ENCODE assay signal across 1 cellular context in the genomic region with DNA sequence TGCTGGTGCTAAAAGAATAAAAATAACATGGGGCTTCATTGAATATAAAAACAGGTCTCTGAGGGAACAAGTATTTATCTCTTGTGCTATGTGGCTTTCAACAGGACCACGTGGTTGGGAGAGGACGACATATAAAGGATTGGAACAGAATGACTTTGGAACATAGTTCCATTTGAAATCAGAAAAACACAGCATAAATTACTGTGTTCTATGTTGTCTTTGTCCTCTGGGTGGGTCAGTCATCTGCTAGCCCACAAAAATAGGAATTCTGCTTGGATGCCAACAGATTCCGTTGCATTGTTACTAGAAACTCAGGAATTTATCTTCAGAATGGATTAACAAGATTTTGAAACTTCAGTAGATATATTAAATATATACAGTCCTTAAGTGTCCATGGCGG.
TF ChIP-seq lines count a peak whose summit lies in the region.

No MANE protein-coding gene starts in this region.

TF ChIP-seq in IMR-90, 13 proteins besides CTCF, POLR2A, EP300 and RAD21 (continued from another document):
- TF ChIP-seq USF2 (IDR thresholded peaks at IDR 0.05; ENCODE audit: low read depth, low read length) (no peak), CHD1 (IDR thresholded peaks at IDR 0.05; ENCODE audit: low read depth, low read length) (no peak), NFE2L2 (IDR thresholded peaks at IDR 0.05; ENCODE audit: low read depth, low read length) (no peak), FOS (IDR thresholded peaks at IDR 0.05; ENCODE audit: low read depth, low read length) (no peak), BHLHE40 (IDR thresholded peaks at IDR 0.05; ENCODE audit: low read depth, low read length) (no peak), RCOR1 (IDR thresholded peaks at IDR 0.05; ENCODE audit: insufficient replicate concordance, low read length) (no peak), RFX5 (IDR thresholded peaks at IDR 0.05; ENCODE audit: low read depth, low read length) (no peak), SMC3 (IDR thresholded peaks at IDR 0.05; ENCODE audit: low read depth, low read length) (no peak)
